In genomic region chr9:8779478-8779877, GRCh38 we compare ENCODE assay signal across 18 cellular contexts.
DNase-seq lines count a peak whose midpoint lies in the region; TF ChIP-seq lines count a peak whose summit lies in the region.
"Had no signal": no experiment of that assay in that cellular context is flagged by ENCODE, and none has a peak within 500 bp of the region (broad histone marks: within the 10 kb centered on the region; RNA-seq: fewer than 3 reads in every experiment).

No MANE protein-coding gene starts in this region.

- H3K4me1 Mint-ChIP-seq in H9: peaks cover 37 to 39% of the 10 kb centered on the region in 2 experiments
- H3K4me1 Mint-ChIP-seq: B cell; CD4-positive, CD25-positive, alpha-beta regulatory T cell had no signal

- no peaks in the 10 kb centered on the region for H3K4me1 ChIP-seq in H9 (ENCODE audit: insufficient read depth, low read length)
- peaks cover 40% of the 10 kb centered on the region for H3K4me1 ChIP-seq in smooth muscle cell (ENCODE audit: low read depth)

- H3K79me1 ChIP-seq in H9 (ENCODE audit: insufficient read depth, low read depth, low read length, poor library complexity, severe bottlenecking): no peaks in the 10 kb centered on the region

- H3K4me2 ChIP-seq in H9 (ENCODE audit: insufficient read depth, insufficient read length, low read length) (no peak overlapping the region), smooth muscle cell (no peak overlapping the region)

- H4K91ac ChIP-seq in H9 (ENCODE audit: insufficient read length, low read depth, low read length): no peak overlapping the region

- DNase-seq in H9: no peak
- no peak for DNase-seq in smooth muscle cell (lab: John Stamatoyannopoulos, UW; ENCODE audit: unreplicated experiment)
- no peak for DNase-seq in DMS114 treated with DMSO at 0.1 percent for 48 hours (lab: John Stamatoyannopoulos, UW; ENCODE audit: unreplicated experiment)
- DNase-seq in NCI-H345 (lab: John Stamatoyannopoulos, UW): no peak
- DNase-seq in HT-29 (ENCODE audit: low spot score): no peak
- DNase-seq: CD4-positive, CD25-positive, alpha-beta regulatory T cell; DMS53; HCEC 1CT; NCI-H1105 treated with DMSO at 0.1 percent for 48 hours; NCI-H2029; NCI-H2171; NCI-H510A treated with DMSO at 0.1 percent for 48 hours; Right ventricle myocardium superior had no signal

- no peak overlapping the region for H2BK5ac ChIP-seq in H9 (ENCODE audit: insufficient read length, low read length)

- no CpG with 5 or more reads among the region's 4 CpGs for WGBS in H9 (ENCODE audit: extremely low coverage, insufficient read length, low lambda C conversion rate)
- 38% methylated on average over 4 of the region's 4 CpGs for WGBS in smooth muscle cell (ENCODE audit: low lambda C conversion rate)

- H2AK5ac ChIP-seq in H9 (ENCODE audit: insufficient read length, low read length): no peak overlapping the region

- H2AFZ ChIP-seq in H9 (ENCODE audit: low read length) (no peak overlapping the region), smooth muscle cell (ENCODE audit: low read depth) (peak overlapping the region; percentile 39)

- no peak overlapping the region for H3K4ac ChIP-seq in H9 (ENCODE audit: low read depth, low read length)

- no peak overlapping the region for H3T11ph ChIP-seq in H9 (ENCODE audit: low read length)

- no peak overlapping the region for H4K5ac ChIP-seq in H9 (ENCODE audit: insufficient read length, low read depth, low read length)

- no peak overlapping the region for H3K4me3 Mint-ChIP-seq in H9
- H3K4me3 Mint-ChIP-seq: B cell; CD4-positive, CD25-positive, alpha-beta regulatory T cell had no signal

- H3K79me2 ChIP-seq in H9 (ENCODE audit: insufficient read depth, low read length): no peaks in the 10 kb centered on the region
- H3K79me2 ChIP-seq in smooth muscle cell (ENCODE audit: low read depth): peaks cover 5% of the 10 kb centered on the region

- H3K23ac ChIP-seq in H9 (ENCODE audit: insufficient read length, low read depth, low read length): no peak overlapping the region

- TF ChIP-seq CTCF in H9 (conservative IDR thresholded peaks at IDR 0.05): no peak
- no peak for TF ChIP-seq CTCF in smooth muscle cell (IDR thresholded peaks at IDR 0.05; ENCODE audit: borderline replicate concordance, insufficient read depth, poor library complexity, severe bottlenecking)

- H2BK12ac ChIP-seq in H9 (ENCODE audit: insufficient read length, low read depth, low read length): no peak overlapping the region

- no peak overlapping the region for H2BK20ac ChIP-seq in H9 (ENCODE audit: low read depth, low read length, poor library complexity, severe bottlenecking)

- no peak overlapping the region for H2BK15ac ChIP-seq in H9 (ENCODE audit: low read depth, low read length)

- no peak overlapping the region for H3K14ac ChIP-seq in H9 (ENCODE audit: insufficient read depth, low read length)

- no peak overlapping the region for H3K27ac ChIP-seq in H9 (ENCODE audit: insufficient read length, low read depth, low read length)
- peak overlapping the region; percentile 26 for H3K27ac ChIP-seq in angular gyrus (ENCODE audit: low read depth, low read length)
- H3K27ac ChIP-seq in layer of hippocampus (ENCODE audit: low read depth, low read length): peak overlapping the region; percentile 46
- no peak overlapping the region for H3K27ac ChIP-seq in smooth muscle cell (ENCODE audit: low read depth)
- H3K27ac ChIP-seq: HL-60, SK-N-MC had no signal

- H3K9ac ChIP-seq in H9 (ENCODE audit: extremely low read depth, insufficient read length, low read length) (no peak overlapping the region), smooth muscle cell (ENCODE audit: low read depth) (no peak overlapping the region)

- H3K9me3 ChIP-seq in H9 (ENCODE audit: control insufficient read depth, low read depth, low read length): no peaks in the 10 kb centered on the region
- no peaks in the 10 kb centered on the region for H3K9me3 ChIP-seq in smooth muscle cell (replicated peaks; ENCODE audit: low read depth)

- H4K20me1 ChIP-seq in H9 (ENCODE audit: control insufficient read depth, insufficient read depth, insufficient read length) (no peaks in the 10 kb centered on the region), smooth muscle cell (ENCODE audit: low read depth) (no peaks in the 10 kb centered on the region)

- no peaks in the 10 kb centered on the region for H3K9me3 Mint-ChIP-seq in H9
- H3K9me3 Mint-ChIP-seq: CD4-positive, CD25-positive, alpha-beta regulatory T cell had no signal

- H3K27ac Mint-ChIP-seq in H9: peak overlapping the region in 2 of 3 experiments; percentile 41 to 91; a peak in 5 of 7 replicates
- H3K27ac Mint-ChIP-seq: B cell; CD4-positive, CD25-positive, alpha-beta regulatory T cell had no signal

- H3K27me3 ChIP-seq in H9 (ENCODE audit: insufficient read depth, low read length) (no peaks in the 10 kb centered on the region), layer of hippocampus (ENCODE audit: control insufficient read depth, insufficient read depth, low read length) (no peaks in the 10 kb centered on the region), smooth muscle cell (ENCODE audit: low read depth) (no peaks in the 10 kb centered on the region)

- H3F3A ChIP-seq in smooth muscle cell (ENCODE audit: low read depth): no peaks in the 10 kb centered on the region

- H3K18ac ChIP-seq in H9 (ENCODE audit: insufficient read length, low read depth, low read length): no peak overlapping the region

- peak overlapping the region; percentile 23 for H2BK120ac ChIP-seq in H9 (ENCODE audit: low read depth, low read length, poor library complexity, severe bottlenecking)

- H3K36me3 ChIP-seq in smooth muscle cell (ENCODE audit: low read depth): no peaks in the 10 kb centered on the region

- H3K27me3 Mint-ChIP-seq in H9 (ENCODE audit: low read depth): no peaks in the 10 kb centered on the region
- H3K27me3 Mint-ChIP-seq: B cell; CD4-positive, CD25-positive, alpha-beta regulatory T cell had no signal

- no peak overlapping the region for H3K56ac ChIP-seq in H9 (ENCODE audit: insufficient read length, low read depth, low read length)

- no peaks in the 10 kb centered on the region for H3K36me3 Mint-ChIP-seq in H9 (ENCODE audit: insufficient read depth in 1 of 3, low read depth in 3 of 3)
- H3K36me3 Mint-ChIP-seq: CD4-positive, CD25-positive, alpha-beta regulatory T cell had no signal

- no peaks in the 10 kb centered on the region for H3K23me2 ChIP-seq in H9 (ENCODE audit: insufficient read length, low read depth, low read length, poor library complexity, severe bottlenecking)

- H3K4me3 ChIP-seq in smooth muscle cell: no peak overlapping the region
- H3K4me3 ChIP-seq: SK-N-MC had no signal

- H4K8ac ChIP-seq in H9 (replicated peaks; ENCODE audit: insufficient read length, low read depth, low read length): no peak overlapping the region

Comparison
In these comparisons a context has a peak if more than half of its experiments do, and no peak if none do; other contexts are left out.
1. H3K27ac ChIP-seq: peak in angular gyrus (single experiment) and layer of hippocampus (single experiment); none in H9 (single experiment) and smooth muscle cell (single experiment).